ENCODE assay signal across 20 cellular contexts in genomic region chr22:32544953-32545558, GRCh38.
DNase-seq lines count a peak whose midpoint lies in the region; ATAC-seq and TF ChIP-seq lines count a peak whose summit lies in the region.
"Had no signal": no experiment of that assay in that cellular context is flagged by ENCODE, and none has a peak within 500 bp of the region (broad histone marks: within the 10 kb centered on the region; RNA-seq: fewer than 3 reads in every experiment).

No MANE protein-coding gene starts in this region.

- CTCF ChIA-PET in BJ (lab: Yijun Ruan, JAX) (interaction anchor here (0.6 to 2.4 kb wide), 2 partner anchors 8 to 252 kb away, joined by 3 to 9 read pairs; no protein-coding TSS in a partner anchor), SK-N-SH (lab: Yijun Ruan, JAX) (interaction anchor here (2.0 kb wide), 1 partner anchor 441 kb away, joined by 7 read pairs; no protein-coding TSS in a partner anchor)
- CTCF ChIA-PET in activated CD4-positive, alpha-beta memory T cell treated with anti-CD3 and anti-CD28 coated beads for 36 hours (lab: Charles Lee) = no interaction called here

- no peak overlapping the region for H3K9ac ChIP-seq in SK-N-SH
- H3K9ac ChIP-seq: neural progenitor cell had no signal

- ATAC-seq in activated naive CD8-positive, alpha-beta T cell treated with anti-CD3 and anti-CD28 coated beads, Interleukin-2, amount 50 U/mL, for 24 hours = no peak
- ATAC-seq: gastrocnemius medialis had no signal

- H3K9me2 ChIP-seq in SK-N-SH = no peaks in the 10 kb centered on the region

- DNase-seq in BJ (ENCODE audit: low read depth) (peak; percentile 31), RPMI7951 (ENCODE audit: low read depth) (peak; percentile 15), fibroblast of the aortic adventitia (ENCODE audit: low read depth) (peak; percentile 40), spleen (peak; percentile 35), SK-N-SH (no peak)
- DNase-seq in activated naive CD8-positive, alpha-beta T cell treated with anti-CD3 and anti-CD28 coated beads, Interleukin-2, amount 50 U/mL, for 24 hours = no peak
- no peak for DNase-seq in activated CD4-positive, alpha-beta memory T cell treated with anti-CD3 and anti-CD28 coated beads for 36 hours
- no peak for DNase-seq in stimulated activated naive CD4-positive, alpha-beta T cell treated with Interleukin-2 at 50 U/mL for 16 hours (lab: John Stamatoyannopoulos, UW)
- DNase-seq: activated CD4-positive, alpha-beta T cell treated with anti-CD3 and anti-CD28 coated beads, Interleukin-2, amount 10 ng/mL, durations not matched to agents 24 days and 14 days; activated naive CD4-positive, alpha-beta T cell treated with anti-CD3 and anti-CD28 coated beads, Interleukin-2, amount 50 U/mL, for 16 hours; CD4-positive, alpha-beta T cell; gastrocnemius medialis; GOT3; NCI-H1417; stimulated activated CD4-positive, alpha-beta T cell treated with anti-CD3 and anti-CD28 coated beads, Interleukin-1b, Interleukin-23, amount 100 ng/mL, for 48 hours; WERI-Rb-1 had no signal

- H3K4me1 ChIP-seq in spleen (peaks cover 0 to 28% (median 0%) of the 10 kb centered on the region in 6 donors), SK-N-SH (ENCODE audit: control insufficient read depth in 1 of 2, insufficient read depth in 2 of 2, low read depth in 1 of 2, low read length in 1 of 2) (no peaks in the 10 kb centered on the region)

- intact Hi-C loops in spleen (cut with DNase I; ENCODE audit: low total_unique reads) = no loop called here
- intact Hi-C loops in activated CD4-positive, alpha-beta memory T cell treated with anti-CD3 and anti-CD28 coated beads for 36 hours (cut with micrococcal nuclease) = no loop called here

- no peaks in the 10 kb centered on the region; the same call in 1 of the 2 replicates for H3K27me3 ChIP-seq in BJ (ENCODE audit: control insufficient read depth, insufficient read depth, low read length)
- H3K27me3 ChIP-seq in spleen (replicated peaks in 1 of 7) = peaks cover 0 to 6% (median 0%) of the 10 kb centered on the region in 7 donors
- no peaks in the 10 kb centered on the region; the same call in 1 of the 2 replicates for H3K27me3 ChIP-seq in SK-N-SH (ENCODE audit: insufficient read depth)
- H3K27me3 ChIP-seq: gastrocnemius medialis, neural progenitor cell, suprapubic skin had no signal

- WGBS in spleen, 5 donors = 87 to 93% (median 91%) methylated on average over 6 of the region's 6 CpGs
- 70% methylated on average over 6 of the region's 6 CpGs for WGBS in SK-N-SH (ENCODE audit: low lambda C conversion rate)

- H3K79me2 ChIP-seq in SK-N-SH (ENCODE audit: insufficient read depth) = no peaks in the 10 kb centered on the region

- H3F3A ChIP-seq in SK-N-SH (replicated peaks; ENCODE audit: insufficient read depth) = no peaks in the 10 kb centered on the region

- H3K4me1 Mint-ChIP-seq in activated naive CD8-positive, alpha-beta T cell treated with anti-CD3 and anti-CD28 coated beads, Interleukin-2, amount 50 U/mL, for 24 hours = no peaks in the 10 kb centered on the region
- H3K4me1 Mint-ChIP-seq in activated CD4-positive, alpha-beta memory T cell treated with anti-CD3 and anti-CD28 coated beads for 36 hours (ENCODE audit: low read depth) = no peaks in the 10 kb centered on the region
- H3K4me1 Mint-ChIP-seq: activated CD4-positive, alpha-beta T cell treated with anti-CD3 and anti-CD28 coated beads, Interleukin-2, amount 10 ng/mL, durations not matched to agents 24 days and 14 days; central memory CD8-positive, alpha-beta T cell had no signal

- no peak for TF ChIP-seq POLR2A in spleen (IDR thresholded peaks at IDR 0.05)

- TF ChIP-seq RAD21 in SK-N-SH (IDR thresholded peaks at IDR 0.05; ENCODE audit: low read length) = no peak

- H3K9me3 ChIP-seq in spleen (no peaks in the 10 kb centered on the region), SK-N-SH (no peaks in the 10 kb centered on the region)
- H3K9me3 ChIP-seq: gastrocnemius medialis, suprapubic skin had no signal

- no peak overlapping the region for H2AFZ ChIP-seq in SK-N-SH (ENCODE audit: low read depth)
- H2AFZ ChIP-seq: neural progenitor cell had no signal

- no peak overlapping the region for H3K4me3 ChIP-seq in BJ (ENCODE audit: low read depth, low read length)
- no peak overlapping the region for H3K4me3 ChIP-seq in fibroblast of the aortic adventitia (ENCODE audit: low read depth, low read length)
- no peak overlapping the region for H3K4me3 ChIP-seq in spleen
- H3K4me3 ChIP-seq in SK-N-SH (ENCODE audit: low read depth in 2 of 2, low read length in 1 of 2) = no peak overlapping the region
- H3K4me3 ChIP-seq: gastrocnemius medialis, neural progenitor cell, suprapubic skin had no signal

- H3K9me3 Mint-ChIP-seq in activated naive CD8-positive, alpha-beta T cell treated with anti-CD3 and anti-CD28 coated beads, Interleukin-2, amount 50 U/mL, for 24 hours = no peaks in the 10 kb centered on the region
- H3K9me3 Mint-ChIP-seq in activated CD4-positive, alpha-beta memory T cell treated with anti-CD3 and anti-CD28 coated beads for 36 hours = no peaks in the 10 kb centered on the region
- H3K9me3 Mint-ChIP-seq: activated CD4-positive, alpha-beta T cell treated with anti-CD3 and anti-CD28 coated beads, Interleukin-2, amount 10 ng/mL, durations not matched to agents 24 days and 14 days; CD4-positive, alpha-beta T cell; central memory CD8-positive, alpha-beta T cell; neural progenitor cell had no signal

- H3K4me3 Mint-ChIP-seq in activated naive CD8-positive, alpha-beta T cell treated with anti-CD3 and anti-CD28 coated beads, Interleukin-2, amount 50 U/mL, for 24 hours = no peak overlapping the region
- no peak overlapping the region for H3K4me3 Mint-ChIP-seq in activated CD4-positive, alpha-beta memory T cell treated with anti-CD3 and anti-CD28 coated beads for 36 hours
- H3K4me3 Mint-ChIP-seq: activated CD4-positive, alpha-beta T cell treated with anti-CD3 and anti-CD28 coated beads, Interleukin-2, amount 10 ng/mL, durations not matched to agents 24 days and 14 days; CD4-positive, alpha-beta T cell; central memory CD8-positive, alpha-beta T cell; neural progenitor cell had no signal

- no peak overlapping the region for H3K27ac Mint-ChIP-seq in activated naive CD8-positive, alpha-beta T cell treated with anti-CD3 and anti-CD28 coated beads, Interleukin-2, amount 50 U/mL, for 24 hours
- no peak overlapping the region for H3K27ac Mint-ChIP-seq in activated CD4-positive, alpha-beta memory T cell treated with anti-CD3 and anti-CD28 coated beads for 36 hours
- H3K27ac Mint-ChIP-seq: activated CD4-positive, alpha-beta T cell treated with anti-CD3 and anti-CD28 coated beads, Interleukin-2, amount 10 ng/mL, durations not matched to agents 24 days and 14 days; CD4-positive, alpha-beta T cell; neural progenitor cell had no signal

- H3K36me3 ChIP-seq in BJ (ENCODE audit: control insufficient read depth, insufficient read depth, low read length) (no peaks in the 10 kb centered on the region), spleen (no peaks in the 10 kb centered on the region), SK-N-SH (replicated peaks in 1 of 2; ENCODE audit: control insufficient read depth in 1 of 2, insufficient read depth in 2 of 2, low read length in 1 of 2) (no peaks in the 10 kb centered on the region)
- H3K36me3 ChIP-seq: gastrocnemius medialis, neural progenitor cell, suprapubic skin, WERI-Rb-1 had no signal

- no peak for TF ChIP-seq EP300 in SK-N-SH (IDR thresholded peaks at IDR 0.05; ENCODE audit: borderline replicate concordance in 1 of 2, low read depth in 1 of 2, low read length in 1 of 2)

- POLR2A ChIA-PET in BJ (lab: Charles Lee) (no interaction called here), SK-N-SH (lab: Yijun Ruan, JAX) (no interaction called here)
- POLR2A ChIA-PET in activated CD4-positive, alpha-beta memory T cell treated with anti-CD3 and anti-CD28 coated beads for 36 hours (lab: Charles Lee) = no interaction called here

- no peak overlapping the region for H3K4me2 ChIP-seq in SK-N-SH
- H3K4me2 ChIP-seq: neural progenitor cell had no signal

- no peaks in the 10 kb centered on the region for H4K20me1 ChIP-seq in SK-N-SH (ENCODE audit: insufficient read depth)

- H3K36me3 Mint-ChIP-seq in activated naive CD8-positive, alpha-beta T cell treated with anti-CD3 and anti-CD28 coated beads, Interleukin-2, amount 50 U/mL, for 24 hours (ENCODE audit: low read depth) = no peaks in the 10 kb centered on the region
- H3K36me3 Mint-ChIP-seq in activated CD4-positive, alpha-beta memory T cell treated with anti-CD3 and anti-CD28 coated beads for 36 hours = no peaks in the 10 kb centered on the region
- H3K36me3 Mint-ChIP-seq: neural progenitor cell had no signal

- TF ChIP-seq CTCF in BJ (IDR thresholded peaks at IDR 0.05; ENCODE audit: insufficient read depth, low read depth, low read length) (no peak), fibroblast of the aortic adventitia (IDR thresholded peaks at IDR 0.05; ENCODE audit: insufficient read depth, low read length) (no peak), spleen (IDR thresholded peaks at IDR 0.05 in 8 of 11, conservative IDR thresholded peaks at IDR 0.05 in 3 of 11) (no peak), SK-N-SH (IDR thresholded peaks at IDR 0.05) (no peak)

- peak overlapping the region in 3 of 8 donors; percentile 3 to 38 (median 4) for H3K27ac ChIP-seq in spleen
- no peak overlapping the region for H3K27ac ChIP-seq in SK-N-SH (ENCODE audit: low read depth in 2 of 2, low read length in 1 of 2)
- H3K27ac ChIP-seq: epithelial cell of prostate, gastrocnemius medialis, neural progenitor cell, suprapubic skin, WERI-Rb-1 had no signal

- peaks cover 10% of the 10 kb centered on the region for H3K27me3 Mint-ChIP-seq in activated naive CD8-positive, alpha-beta T cell treated with anti-CD3 and anti-CD28 coated beads, Interleukin-2, amount 50 U/mL, for 24 hours
- H3K27me3 Mint-ChIP-seq in activated CD4-positive, alpha-beta memory T cell treated with anti-CD3 and anti-CD28 coated beads for 36 hours = peaks cover 13% of the 10 kb centered on the region
- H3K27me3 Mint-ChIP-seq: activated CD4-positive, alpha-beta T cell treated with anti-CD3 and anti-CD28 coated beads, Interleukin-2, amount 10 ng/mL, durations not matched to agents 24 days and 14 days had no signal

TF ChIP-seq in SK-N-SH, 30 proteins besides CTCF, POLR2A, EP300 and RAD21 (continues in another document):
- TF ChIP-seq FOXJ3 (CRISPR knock-in tag; IDR thresholded peaks at IDR 0.05) (no peak), ZBTB33 (IDR thresholded peaks at IDR 0.05; ENCODE audit: borderline replicate concordance, low read depth) (no peak)

Comparison
In these comparisons a context has a peak if more than half of its experiments do, and no peak if none do; other contexts are left out.
1. DNase-seq: peak in BJ (single experiment), RPMI7951 (single experiment), fibroblast of the aortic adventitia (single experiment) and spleen (single experiment); none in activated naive CD8-positive, alpha-beta T cell treated with anti-CD3 and anti-CD28 coated beads, Interleukin-2, amount 50 U/mL, for 24 hours (single experiment), activated CD4-positive, alpha-beta memory T cell treated with anti-CD3 and anti-CD28 coated beads for 36 hours (single experiment), SK-N-SH (single experiment) and stimulated activated naive CD4-positive, alpha-beta T cell treated with Interleukin-2 at 50 U/mL for 16 hours (single experiment).